11 cellular contexts compared by ENCODE assay signal in the genomic region with DNA sequence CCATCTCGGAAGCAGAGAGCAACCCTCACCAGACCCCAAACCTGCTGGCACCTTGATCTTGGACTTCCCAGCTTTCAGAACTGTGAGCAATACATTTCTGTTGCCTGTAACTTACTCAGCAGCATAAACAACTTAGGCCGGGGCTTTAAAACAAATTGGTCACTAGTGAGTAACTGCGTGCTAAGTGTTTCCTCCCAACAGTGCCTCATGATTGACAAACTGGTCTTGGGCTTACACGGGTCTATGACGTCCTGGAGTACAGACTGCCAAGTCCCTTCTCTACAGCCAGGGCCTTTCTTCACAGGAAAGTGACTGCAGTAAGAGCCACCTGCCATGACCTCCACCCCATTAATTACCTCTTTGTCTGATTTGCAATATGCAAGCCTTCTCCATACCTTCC.
DNase-seq lines count a peak whose midpoint lies in the region; ATAC-seq and TF ChIP-seq lines count a peak whose summit lies in the region.
"Had no signal": no experiment of that assay in that cellular context is flagged by ENCODE, and none has a peak within 500 bp of the region (broad histone marks: within the 10 kb centered on the region; RNA-seq: fewer than 3 reads in every experiment).

No MANE protein-coding gene starts in this region.

- H3K27ac ChIP-seq in RWPE1 = no peak overlapping the region

- H3K4me3 ChIP-seq in fibroblast of the aortic adventitia (ENCODE audit: low read depth, low read length) (no peak overlapping the region), skeletal muscle cell (ENCODE audit: low read depth, low read length) (no peak overlapping the region)

- CTCF ChIA-PET in RWPE1 (lab: Yijun Ruan, JAX) = no interaction called here

- no peak for ATAC-seq in HG02642 (IDR thresholded peaks at IDR 0.05; ENCODE audit: poor library complexity, unreplicated experiment)
- ATAC-seq in GM18909 (IDR thresholded peaks at IDR 0.05; ENCODE audit: poor library complexity, unreplicated experiment) = no peak
- ATAC-seq: activated naive CD8-positive, alpha-beta T cell treated with anti-CD3 and anti-CD28 coated beads, Interleukin-2, amount 50 U/mL, for 24 hours had no signal

- DNase-seq in Daoy (ENCODE audit: low read depth) = peak; percentile 21
- DNase-seq in RWPE1 (ENCODE audit: low spot score) = peak; percentile 7
- peak; percentile 89 for DNase-seq in fibroblast of the aortic adventitia (ENCODE audit: low read depth)
- DNase-seq in skeletal muscle cell (ENCODE audit: low read depth) = peak; percentile 83
- no peak for DNase-seq in DMS79 treated with DMSO at 0.1 percent for 48 hours (lab: John Stamatoyannopoulos, UW)
- no peak for DNase-seq in activated CD8-positive, alpha-beta memory T cell treated with anti-CD3 and anti-CD28 coated beads for 24 hours
- DNase-seq: activated naive CD8-positive, alpha-beta T cell treated with anti-CD3 and anti-CD28 coated beads, Interleukin-2, amount 50 U/mL, for 24 hours; Karpas-422; NCI-H526 treated with DMSO at 0.1 percent for 48 hours had no signal

- TF ChIP-seq CTCF in RWPE1 (conservative IDR thresholded peaks at IDR 0.05; ENCODE audit: low read depth) = no peak
- TF ChIP-seq CTCF in fibroblast of the aortic adventitia (IDR thresholded peaks at IDR 0.05; ENCODE audit: insufficient read depth, low read length) = no peak

- POLR2A ChIA-PET in RWPE1 (lab: Yijun Ruan, JAX; ENCODE audit: low non-redundant PET) = no interaction called here

Comparison
In these comparisons a context has a peak if more than half of its experiments do, and no peak if none do; other contexts are left out.
1. DNase-seq: peak in Daoy (single experiment), RWPE1 (single experiment), fibroblast of the aortic adventitia (single experiment) and skeletal muscle cell (single experiment); none in DMS79 treated with DMSO at 0.1 percent for 48 hours (single experiment) and activated CD8-positive, alpha-beta memory T cell treated with anti-CD3 and anti-CD28 coated beads for 24 hours (single experiment).